34 cellular contexts compared by ENCODE assay signal in genomic region chrX:116289592-116289991, GRCh38.
"Had no signal": no experiment of that assay in that cellular context is flagged by ENCODE, and none has a peak within 500 bp of the region (broad histone marks: within the 10 kb centered on the region; RNA-seq: fewer than 3 reads in every experiment).

No MANE protein-coding gene starts in this region.

- H3K27me3 Mint-ChIP-seq: activated CD4-positive, alpha-beta memory T cell treated with anti-CD3 and anti-CD28 coated beads for 36 hours; activated CD4-positive, alpha-beta T cell treated with anti-CD3 and anti-CD28 coated beads for 36 hours; activated CD4-positive, alpha-beta T cell treated with anti-CD3 and anti-CD28 coated beads, Interleukin-2, amount 10 ng/mL, durations not matched to agents 24 days and 14 days; activated CD8-positive, alpha-beta memory T cell treated with anti-CD3 and anti-CD28 coated beads, Interleukin-2, amount 10 ng/mL, durations not matched to agents 7 days and 5 days; activated naive CD4-positive, alpha-beta T cell treated with anti-CD3 and anti-CD28 coated beads, Interleukin-2, amount 50 U/mL, for 24 hours; activated naive CD8-positive, alpha-beta T cell treated with anti-CD3 and anti-CD28 coated beads for 36 hours; activated naive CD8-positive, alpha-beta T cell treated with anti-CD3 and anti-CD28 coated beads, Interleukin-2, amount 50 U/mL, for 24 hours had no signal

- H3K27me3 ChIP-seq: adrenal gland, breast epithelium, cardiac muscle cell, colonic mucosa had no signal

- H3K9me3 Mint-ChIP-seq: activated CD4-positive, alpha-beta T cell treated with anti-CD3 and anti-CD28 coated beads, Interleukin-2, amount 10 ng/mL, durations not matched to agents 24 days and 14 days; activated naive CD4-positive, alpha-beta T cell treated with anti-CD3 and anti-CD28 coated beads for 36 hours; activated naive CD4-positive, alpha-beta T cell treated with anti-CD3 and anti-CD28 coated beads, Interleukin-2, amount 50 U/mL, for 24 hours; activated naive CD8-positive, alpha-beta T cell treated with anti-CD3 and anti-CD28 coated beads for 36 hours; activated naive CD8-positive, alpha-beta T cell treated with anti-CD3 and anti-CD28 coated beads, Interleukin-2, amount 50 U/mL, for 24 hours; activated T-helper 1 cell treated with anti-CD3 and anti-CD28 coated beads, Interleukin-12 subunit alpha, Interleukin-12 subunit beta, Interleukin-2, Interleukin-4 antibody, amounts not matched to agents 30 ng/mL and 10 ng/mL and 1 ng/mL, durations not matched to agents 14 hours and 24 hours and 36 hours; brain had no signal

- H3K27ac ChIP-seq: adrenal gland, breast epithelium, cardiac muscle cell, colonic mucosa had no signal

- FAIRE-seq: endometrium, endothelial cell of umbilical vein, frontal cortex had no signal

- DNase-seq: activated CD4-positive, alpha-beta memory T cell treated with anti-CD3 and anti-CD28 coated beads for 36 hours; activated CD4-positive, alpha-beta T cell treated with anti-CD3 and anti-CD28 coated beads for 36 hours; activated CD4-positive, alpha-beta T cell treated with anti-CD3 and anti-CD28 coated beads, Interleukin-2, amount 10 ng/mL, durations not matched to agents 24 days and 14 days; activated CD4-positive, CD25-positive, alpha-beta regulatory T cell; activated CD4-positive, CD25-positive, alpha-beta regulatory T cell treated with anti-CD3 and anti-CD28 coated beads, Interleukin-2, amount 50 U/mL, for 72 hours; activated CD8-positive, alpha-beta memory T cell treated with anti-CD3 and anti-CD28 coated beads, Interleukin-2, amount 10 ng/mL, durations not matched to agents 7 days and 5 days; activated CD8-positive, alpha-beta memory T cell treated with anti-CD3 and anti-CD28 coated beads, Interleukin-2, amount 50 U/mL, for 4 hours; activated CD8-positive, alpha-beta T cell treated with anti-CD3 and anti-CD28 coated beads, Interleukin-2, amount 10 ng/mL, durations not matched to agents 7 days and 5 days; activated effector memory CD4-positive, alpha-beta T cell treated with anti-CD3 and anti-CD28 coated beads, Interleukin-2, amount 50 U/mL, for 16 hours; activated naive CD4-positive, alpha-beta T cell treated with anti-CD3 and anti-CD28 coated beads for 36 hours; activated naive CD8-positive, alpha-beta T cell treated with anti-CD3 and anti-CD28 coated beads for 36 hours; activated naive CD8-positive, alpha-beta T cell treated with anti-CD3 and anti-CD28 coated beads, Interleukin-2, amount 50 U/mL, for 24 hours; activated T-cell treated with anti-CD3 and anti-CD28 coated beads, Interleukin-2, amount 50 U/mL, for 1 hour; activated T-cell treated with anti-CD3 and anti-CD28 coated beads, Interleukin-2, amount 50 U/mL, for 48 hours; adrenal gland; amygdala; aorta; central memory CD4-positive, alpha-beta T cell; cerebellar nuclear complex; colonic mucosa; effector CD8-positive, alpha-beta T cell; foreskin fibroblast; head of caudate nucleus; T-helper 2 cell had no signal

- H3K9me3 ChIP-seq: adrenal gland, breast epithelium, colonic mucosa had no signal

- H3K4me3 ChIP-seq: adrenal gland, breast epithelium, cardiac muscle cell, colonic mucosa had no signal

- H3K36me3 ChIP-seq: adrenal gland, breast epithelium, cardiac muscle cell, colonic mucosa had no signal

- H3K4me1 ChIP-seq: adrenal gland, breast epithelium, colonic mucosa had no signal

- ATAC-seq: activated CD4-positive, alpha-beta T cell treated with anti-CD3 and anti-CD28 coated beads for 36 hours; activated CD8-positive, alpha-beta memory T cell treated with anti-CD3 and anti-CD28 coated beads, Interleukin-2, amount 10 ng/mL, durations not matched to agents 7 days and 5 days; activated CD8-positive, alpha-beta T cell treated with anti-CD3 and anti-CD28 coated beads, Interleukin-2, amount 10 ng/mL, durations not matched to agents 7 days and 5 days; activated naive CD8-positive, alpha-beta T cell treated with anti-CD3 and anti-CD28 coated beads, Interleukin-2, amount 50 U/mL, for 24 hours; esophagus mucosa had no signal

- H3K4me3 Mint-ChIP-seq: activated CD4-positive, alpha-beta memory T cell treated with anti-CD3 and anti-CD28 coated beads for 36 hours; activated CD4-positive, alpha-beta T cell treated with anti-CD3 and anti-CD28 coated beads for 36 hours; activated CD4-positive, alpha-beta T cell treated with anti-CD3 and anti-CD28 coated beads, Interleukin-2, amount 10 ng/mL, durations not matched to agents 24 days and 14 days; activated CD8-positive, alpha-beta memory T cell treated with anti-CD3 and anti-CD28 coated beads, Interleukin-2, amount 10 ng/mL, durations not matched to agents 7 days and 5 days; activated CD8-positive, alpha-beta T cell treated with anti-CD3 and anti-CD28 coated beads, Interleukin-2, amount 10 ng/mL, durations not matched to agents 7 days and 5 days; activated naive CD4-positive, alpha-beta T cell treated with anti-CD3 and anti-CD28 coated beads for 36 hours; activated naive CD4-positive, alpha-beta T cell treated with anti-CD3 and anti-CD28 coated beads, Interleukin-2, amount 50 U/mL, for 24 hours; activated naive CD8-positive, alpha-beta T cell treated with anti-CD3 and anti-CD28 coated beads for 36 hours; activated naive CD8-positive, alpha-beta T cell treated with anti-CD3 and anti-CD28 coated beads, Interleukin-2, amount 50 U/mL, for 24 hours; activated T-helper 1 cell treated with anti-CD3 and anti-CD28 coated beads, Interleukin-12 subunit alpha, Interleukin-12 subunit beta, Interleukin-2, Interleukin-4 antibody, amounts not matched to agents 30 ng/mL and 10 ng/mL and 1 ng/mL, durations not matched to agents 14 hours and 24 hours and 36 hours; brain had no signal

- H3K27ac Mint-ChIP-seq: activated CD4-positive, alpha-beta memory T cell treated with anti-CD3 and anti-CD28 coated beads for 36 hours; activated CD4-positive, alpha-beta T cell treated with anti-CD3 and anti-CD28 coated beads for 36 hours; activated CD4-positive, alpha-beta T cell treated with anti-CD3 and anti-CD28 coated beads, Interleukin-2, amount 10 ng/mL, durations not matched to agents 24 days and 14 days; activated CD8-positive, alpha-beta memory T cell treated with anti-CD3 and anti-CD28 coated beads, Interleukin-2, amount 10 ng/mL, durations not matched to agents 7 days and 5 days; activated CD8-positive, alpha-beta T cell treated with anti-CD3 and anti-CD28 coated beads, Interleukin-2, amount 10 ng/mL, durations not matched to agents 7 days and 5 days; activated naive CD4-positive, alpha-beta T cell treated with anti-CD3 and anti-CD28 coated beads for 36 hours; activated naive CD4-positive, alpha-beta T cell treated with anti-CD3 and anti-CD28 coated beads, Interleukin-2, amount 50 U/mL, for 24 hours; activated naive CD8-positive, alpha-beta T cell treated with anti-CD3 and anti-CD28 coated beads for 36 hours; activated naive CD8-positive, alpha-beta T cell treated with anti-CD3 and anti-CD28 coated beads, Interleukin-2, amount 50 U/mL, for 24 hours; activated T-helper 1 cell treated with anti-CD3 and anti-CD28 coated beads, Interleukin-12 subunit alpha, Interleukin-12 subunit beta, Interleukin-2, Interleukin-4 antibody, amounts not matched to agents 30 ng/mL and 10 ng/mL and 1 ng/mL, durations not matched to agents 14 hours and 24 hours and 36 hours; activated T-helper 2 cell treated with anti-CD3 and anti-CD28 coated beads, Interferon-gamma antibody, Interleukin-2, Interleukin-4, amounts not matched to agents 10 μg/mL and 5 μg/mL and 100 μg/mL, durations not matched to agents 14 hours and 24 hours and 36 hours; brain had no signal

- H3K36me3 Mint-ChIP-seq: activated CD4-positive, alpha-beta memory T cell treated with anti-CD3 and anti-CD28 coated beads for 36 hours; activated CD8-positive, alpha-beta memory T cell treated with anti-CD3 and anti-CD28 coated beads, Interleukin-2, amount 10 ng/mL, durations not matched to agents 7 days and 5 days; activated naive CD4-positive, alpha-beta T cell treated with anti-CD3 and anti-CD28 coated beads, Interleukin-2, amount 50 U/mL, for 24 hours; activated naive CD8-positive, alpha-beta T cell treated with anti-CD3 and anti-CD28 coated beads for 36 hours; brain had no signal

- H3K4me1 Mint-ChIP-seq: activated CD4-positive, alpha-beta T cell treated with anti-CD3 and anti-CD28 coated beads for 36 hours; activated CD4-positive, alpha-beta T cell treated with anti-CD3 and anti-CD28 coated beads, Interleukin-2, amount 10 ng/mL, durations not matched to agents 24 days and 14 days; activated CD8-positive, alpha-beta memory T cell treated with anti-CD3 and anti-CD28 coated beads, Interleukin-2, amount 10 ng/mL, durations not matched to agents 7 days and 5 days; activated naive CD4-positive, alpha-beta T cell treated with anti-CD3 and anti-CD28 coated beads, Interleukin-2, amount 50 U/mL, for 24 hours; activated naive CD8-positive, alpha-beta T cell treated with anti-CD3 and anti-CD28 coated beads for 36 hours; activated naive CD8-positive, alpha-beta T cell treated with anti-CD3 and anti-CD28 coated beads, Interleukin-2, amount 50 U/mL, for 24 hours; brain had no signal
